Comparison of ENCODE assay signal across 8 cellular contexts in the genomic region with DNA sequence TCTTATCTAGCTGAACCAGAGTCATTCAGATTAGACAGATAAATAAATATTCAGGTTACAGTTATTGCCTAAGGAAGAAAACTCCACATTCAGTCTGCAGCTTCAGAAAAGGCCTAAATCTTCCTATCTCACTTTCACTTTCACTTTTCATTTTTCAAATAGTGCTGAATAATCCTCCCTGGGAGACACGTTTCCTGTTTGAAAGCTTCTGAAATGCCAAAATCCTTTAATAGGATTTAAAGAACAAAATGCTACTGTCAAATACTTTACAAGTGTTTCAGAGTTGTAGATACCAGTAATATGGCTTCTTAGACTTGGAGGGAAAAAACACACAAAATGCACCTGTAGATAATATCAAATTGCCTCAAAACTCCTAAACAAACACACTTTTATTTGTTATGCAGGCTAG. TPM values are rescaled to one million over a fixed set of nuclear protein-coding genes. Genes with fewer than 3 reads are reported as not detected.
DNase-seq lines count a peak whose midpoint lies in the region; ATAC-seq lines count a peak whose summit lies in the region.

No MANE protein-coding gene starts in this region.

- peaks cover 13% of the 10 kb centered on the region for H3K4me1 ChIP-seq in iPS-15b (ENCODE audit: control insufficient read depth, insufficient read depth, low read length)

- H3K9me3 ChIP-seq in iPS-15b (ENCODE audit: control insufficient read depth, insufficient read depth, low read length), result no peaks in the 10 kb centered on the region

- POLR2A ChIA-PET in activated CD8-positive, alpha-beta T cell treated with anti-CD3 and anti-CD28 coated beads, Interleukin-2, amount 10 ng/mL, durations not matched to agents 7 days and 5 days (lab: Charles Lee), result interaction anchor here (0.6 to 1.2 kb wide), 2 partner anchors 132 to 193 kb away, joined by 5 read pairs; a partner anchor contains a TSS

- peak overlapping the region; percentile 80 for H3K4me3 Mint-ChIP-seq in activated CD8-positive, alpha-beta T cell treated with anti-CD3 and anti-CD28 coated beads, Interleukin-2, amount 10 ng/mL, durations not matched to agents 7 days and 5 days

- no peaks in the 10 kb centered on the region for H3K9me3 Mint-ChIP-seq in activated CD8-positive, alpha-beta T cell treated with anti-CD3 and anti-CD28 coated beads, Interleukin-2, amount 10 ng/mL, durations not matched to agents 7 days and 5 days (ENCODE audit: insufficient read depth)

- no peaks in the 10 kb centered on the region for H3K27me3 Mint-ChIP-seq in activated CD8-positive, alpha-beta T cell treated with anti-CD3 and anti-CD28 coated beads, Interleukin-2, amount 10 ng/mL, durations not matched to agents 7 days and 5 days (ENCODE audit: low read depth)

- DNase-seq in DMS153 treated with DMSO at 0.1 percent for 48 hours (lab: John Stamatoyannopoulos, UW; ENCODE audit: unreplicated experiment) (peak; percentile 80), HuH-7 (ENCODE audit: low spot score) (peak; percentile 10), superior temporal gyrus (ENCODE audit: extremely low spot score) (peak; percentile 63)
- DNase-seq in activated CD8-positive, alpha-beta T cell treated with anti-CD3 and anti-CD28 coated beads, Interleukin-2, amount 10 ng/mL, durations not matched to agents 7 days and 5 days, result no peak

- H3K36me3 Mint-ChIP-seq in activated CD8-positive, alpha-beta T cell treated with anti-CD3 and anti-CD28 coated beads, Interleukin-2, amount 10 ng/mL, durations not matched to agents 7 days and 5 days (ENCODE audit: low read depth), result peaks cover 38% of the 10 kb centered on the region

- peak overlapping the region; percentile 65 for H3K9ac ChIP-seq in iPS-15b (ENCODE audit: low read depth, low read length)

- peaks cover 45% of the 10 kb centered on the region for H3K4me1 Mint-ChIP-seq in activated CD8-positive, alpha-beta T cell treated with anti-CD3 and anti-CD28 coated beads, Interleukin-2, amount 10 ng/mL, durations not matched to agents 7 days and 5 days (ENCODE audit: low read depth)

- H3K27me3 ChIP-seq in iPS-15b (ENCODE audit: control insufficient read depth, insufficient read depth, low read length), result no peaks in the 10 kb centered on the region

- no peaks in the 10 kb centered on the region for H3K36me3 ChIP-seq in iPS-15b (ENCODE audit: control insufficient read depth, insufficient read depth, low read length)

- ATAC-seq in activated CD8-positive, alpha-beta T cell treated with anti-CD3 and anti-CD28 coated beads, Interleukin-2, amount 10 ng/mL, durations not matched to agents 7 days and 5 days, result no peak
- ATAC-seq in GM21515 (IDR thresholded peaks at IDR 0.05; ENCODE audit: unreplicated experiment) (no peak), HG02870 (IDR thresholded peaks at IDR 0.05; ENCODE audit: unreplicated experiment) (no peak), GM18858 (IDR thresholded peaks at IDR 0.05; ENCODE audit: unreplicated experiment) (no peak)

- peak overlapping the region; percentile 11 for H3K4me3 ChIP-seq in iPS-15b (ENCODE audit: low read depth, low read length)

- CTCF ChIA-PET in activated CD8-positive, alpha-beta T cell treated with anti-CD3 and anti-CD28 coated beads, Interleukin-2, amount 10 ng/mL, durations not matched to agents 7 days and 5 days (lab: Charles Lee), result interaction anchor here (1.0 to 2.0 kb wide), 8 partner anchors 8 to 186 kb away, joined by 3 to 6 read pairs (median 4); no protein-coding TSS in a partner anchor

- H3K27ac Mint-ChIP-seq in activated CD8-positive, alpha-beta T cell treated with anti-CD3 and anti-CD28 coated beads, Interleukin-2, amount 10 ng/mL, durations not matched to agents 7 days and 5 days, result peak overlapping the region; percentile 87

RNA-seq across cellular contexts. Expression of a gene that starts 3.9 kb away (rescaled TPM):
- total RNA-seq in activated CD8-positive, alpha-beta T cell treated with anti-CD3 and anti-CD28 coated beads, Interleukin-2, amount 10 ng/mL, durations not matched to agents 7 days and 5 days, result 10 to 100 TPM; 82.4 to 86.6 TPM
